2 cellular contexts compared by ENCODE assay signal in genomic region chrY:22980151-22980550, GRCh38. TPM values are rescaled to one million over a fixed set of nuclear protein-coding genes. Genes with fewer than 3 reads are reported as not detected.
"Had no signal": no experiment of that assay in that cellular context is flagged by ENCODE, and none has a peak within 500 bp of the region (broad histone marks: within the 10 kb centered on the region; RNA-seq: fewer than 3 reads in every experiment).

No MANE protein-coding gene starts in this region.

RNA-seq across cellular contexts. Expression of gene BPY2, which starts 3.9 kb away (rescaled TPM):
- total RNA-seq: G401, GM12878 had no signal
